1 cellular context compared by ENCODE assay signal in genomic region chr21:37005548-37006242, GRCh38.
TF ChIP-seq lines count a peak whose summit lies in the region.

No MANE protein-coding gene starts in this region.

TF ChIP-seq in H1, 55 proteins besides CTCF, POLR2A, EP300 and RAD21:
- no peak for TF ChIP-seq CBX5 (IDR thresholded peaks at IDR 0.05; ENCODE audit: low read depth, low read length)
- peak; percentile 70; the same call in 1 of the 2 replicates for TF ChIP-seq GABPA (IDR thresholded peaks at IDR 0.05; ENCODE audit: borderline replicate concordance, insufficient read depth, low read length)
- TF ChIP-seq E2F6 (IDR thresholded peaks at IDR 0.05), result peak; percentile 77
- TF ChIP-seq MAX (IDR thresholded peaks at IDR 0.05), result peak; percentile 67; the same call in 1 of the 2 replicates
- peak; percentile 80; the same call in 1 of the 2 replicates for TF ChIP-seq KDM1A (IDR thresholded peaks at IDR 0.05; ENCODE audit: borderline replicate concordance, low read length)
- no peak for TF ChIP-seq ATF3 (IDR thresholded peaks at IDR 0.05; ENCODE audit: insufficient read depth, low read depth, low read length)
- TF ChIP-seq KDM4A (IDR thresholded peaks at IDR 0.05; ENCODE audit: low read depth, low read length, severe bottlenecking), result peak; percentile 78
- TF ChIP-seq TAF1 (IDR thresholded peaks at IDR 0.05; ENCODE audit: low read depth, low read length), result 0 out of 2 replicates have a peak, but pooled peaks have one; percentile 35
- peak; percentile 65 for TF ChIP-seq SUZ12 (IDR thresholded peaks at IDR 0.05; ENCODE audit: low read length)
- TF ChIP-seq SIN3A (conservative IDR thresholded peaks at IDR 0.05 in 1 of 2, IDR thresholded peaks at IDR 0.05 in 1 of 2; ENCODE audit: low read depth in 1 of 2, low read length in 2 of 2), result no peak
- 0 out of 4 replicates have a peak, but pooled peaks of 1 of the 2 experiments have one; percentile 50 for TF ChIP-seq HDAC2 (IDR thresholded peaks at IDR 0.05; ENCODE audit: borderline replicate concordance in 1 of 2, low read depth in 2 of 2, low read length in 2 of 2)
- peak; percentile 75 for TF ChIP-seq ASH2L (IDR thresholded peaks at IDR 0.05; ENCODE audit: low read length)
- TF ChIP-seq YY1 (IDR thresholded peaks at IDR 0.05; ENCODE audit: low read depth, low read length), result 0 out of 2 replicates have a peak, but pooled peaks have one; percentile 12
TF ChIP-seq in H1: peak in this region for 10.
